27 cellular contexts compared by ENCODE assay signal in the genomic region with DNA sequence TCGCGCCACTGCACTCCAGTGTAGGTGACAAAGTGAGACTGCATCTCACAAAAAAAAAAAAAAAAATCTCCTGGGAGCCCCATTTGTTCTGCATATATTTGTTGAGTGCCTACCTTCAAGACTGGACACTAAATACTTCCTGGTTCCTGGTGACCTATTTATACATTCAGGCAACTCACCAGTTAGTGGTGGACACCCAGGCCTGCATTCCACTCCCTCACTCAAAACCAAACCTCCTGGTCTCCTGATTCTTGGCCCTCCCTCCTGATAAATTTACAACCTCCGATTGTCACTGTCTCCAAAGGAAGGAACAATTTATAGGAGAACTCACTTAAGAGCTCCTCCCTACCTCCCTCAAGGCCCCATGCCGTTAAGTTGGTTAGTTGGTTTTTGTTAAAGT. TPM values are rescaled to one million over a fixed set of nuclear protein-coding genes. Genes with fewer than 3 reads are reported as not detected.
A peak's percentile ranks its signal among the peaks of the same experiment; 100 is the strongest.
DNase-seq lines count a peak whose midpoint lies in the region; ATAC-seq, FAIRE-seq and TF ChIP-seq lines count a peak whose summit lies in the region.
"Had no signal": no experiment of that assay in that cellular context is flagged by ENCODE, and none has a peak within 500 bp of the region (broad histone marks: within the 10 kb centered on the region; RNA-seq: fewer than 3 reads in every experiment).

No MANE protein-coding gene starts in this region.

- H3K4me2 ChIP-seq in K562 (ENCODE audit: insufficient read depth, low read length): no peak overlapping the region; the same call in 1 of the 2 replicates
- H3K4me2 ChIP-seq: A549, BLaER1, GM23338 had no signal

- no peaks in the 10 kb centered on the region for H3K9me1 ChIP-seq in K562 (ENCODE audit: control insufficient read depth, insufficient read depth, low read length)

- peaks cover 7 to 11% of the 10 kb centered on the region in 2 experiments; a peak in 3 of 5 replicates for H3K4me1 ChIP-seq in K562 (replicated peaks in 1 of 2; ENCODE audit: control insufficient read depth in 2 of 2, insufficient read depth in 2 of 2, low read length in 2 of 2)
- H3K4me1 ChIP-seq in naive thymus-derived CD4-positive, alpha-beta T cell (ENCODE audit: control insufficient read depth in 2 of 2, insufficient read depth in 2 of 2, low read length in 2 of 2): peaks cover 0 to 10% of the 10 kb centered on the region in 2 donors

- H3K27ac Mint-ChIP-seq in natural killer cell: peak overlapping the region in 1 of 2 donors; percentile 99
- no peak overlapping the region for H3K27ac Mint-ChIP-seq in natural killer cell treated with Interleukin-12 subunit alpha and Interleukin-12 subunit beta and Interleukin-15 and Interleukin-18, amount 100 ng/mL, for 72 hours
- peak overlapping the region in 5 of 9 donors; percentile 2 to 87 (median 56) for H3K27ac Mint-ChIP-seq in naive thymus-derived CD4-positive, alpha-beta T cell
- H3K27ac Mint-ChIP-seq: GM23338 had no signal

- ATAC-seq in natural killer cell (no peak), K562 (no peak), HG03175 (IDR thresholded peaks at IDR 0.05; ENCODE audit: unreplicated experiment) (no peak)
- ATAC-seq in natural killer cell treated with Interleukin-12 subunit alpha and Interleukin-12 subunit beta and Interleukin-15 and Interleukin-18, amount 100 ng/mL, for 72 hours: no peak
- no peak for ATAC-seq in naive thymus-derived CD4-positive, alpha-beta T cell
- ATAC-seq: A549, GM23338 had no signal

- TF ChIP-seq POLR2A in K562 (conservative IDR thresholded peaks at IDR 0.05): no peak

- no peaks in the 10 kb centered on the region for H3K36me3 Mint-ChIP-seq in natural killer cell
- H3K36me3 Mint-ChIP-seq in natural killer cell treated with Interleukin-12 subunit alpha and Interleukin-12 subunit beta and Interleukin-15 and Interleukin-18, amount 100 ng/mL, for 72 hours: no peaks in the 10 kb centered on the region
- H3K36me3 Mint-ChIP-seq in naive thymus-derived CD4-positive, alpha-beta T cell: peaks cover 8 to 20% (median 10%) of the 10 kb centered on the region in 5 donors

- no peaks in the 10 kb centered on the region; the same call in 1 of the 2 replicates for H4K20me1 ChIP-seq in K562 (replicated peaks; ENCODE audit: control insufficient read depth, insufficient read depth, low read length)

- no peak overlapping the region for H3K9ac ChIP-seq in K562 (ENCODE audit: insufficient read depth in 1 of 2, low read depth in 2 of 2, low read length in 2 of 2)
- H3K9ac ChIP-seq: BLaER1 had no signal

- H3K4me3 Mint-ChIP-seq in natural killer cell: peak overlapping the region; percentile 43
- H3K4me3 Mint-ChIP-seq in natural killer cell treated with Interleukin-12 subunit alpha and Interleukin-12 subunit beta and Interleukin-15 and Interleukin-18, amount 100 ng/mL, for 72 hours: no peak overlapping the region
- peak overlapping the region in 4 of 10 donors; percentile 4 to 56 (median 26) for H3K4me3 Mint-ChIP-seq in naive thymus-derived CD4-positive, alpha-beta T cell
- H3K4me3 Mint-ChIP-seq: GM23338 had no signal

- no peak overlapping the region for H2AFZ ChIP-seq in K562 (ENCODE audit: low read depth, low read length)
- H2AFZ ChIP-seq: GM23338 had no signal

- no peak for FAIRE-seq in K562 (lab: Jason Lieb, UNC)
- FAIRE-seq: A549, GM12891, HTR-8/SVneo had no signal

- H3K9me3 ChIP-seq in K562 (replicated peaks; ENCODE audit: control insufficient read depth, insufficient read depth, low read depth, low read length): no peaks in the 10 kb centered on the region
- no peaks in the 10 kb centered on the region for H3K9me3 ChIP-seq in naive thymus-derived CD4-positive, alpha-beta T cell (ENCODE audit: control insufficient read depth in 2 of 3, low read length in 3 of 3)
- H3K9me3 ChIP-seq: A549, esophagus squamous epithelium, neutrophil had no signal

- peaks cover 40 to 44% of the 10 kb centered on the region in 2 donors for H3K4me1 Mint-ChIP-seq in natural killer cell
- peaks cover 8 to 41% of the 10 kb centered on the region in 2 donors for H3K4me1 Mint-ChIP-seq in natural killer cell treated with Interleukin-12 subunit alpha and Interleukin-12 subunit beta and Interleukin-15 and Interleukin-18, amount 100 ng/mL, for 72 hours (ENCODE audit: low read depth in 2 of 2)
- peaks cover 2 to 77% (median 50%) of the 10 kb centered on the region in 7 donors for H3K4me1 Mint-ChIP-seq in naive thymus-derived CD4-positive, alpha-beta T cell

- H3K36me3 ChIP-seq in K562 (ENCODE audit: control insufficient read depth, insufficient read depth, low read length): peaks cover 14% of the 10 kb centered on the region; the same call in 2 of the 3 replicates
- H3K36me3 ChIP-seq in naive thymus-derived CD4-positive, alpha-beta T cell (ENCODE audit: control insufficient read depth in 2 of 3, insufficient read depth in 3 of 3, low read length in 3 of 3): peaks cover 0 to 9% (median 0%) of the 10 kb centered on the region in 3 experiments
- H3K36me3 ChIP-seq: esophagus squamous epithelium, neutrophil had no signal

- no peak for TF ChIP-seq CTCF in natural killer cell (IDR thresholded peaks at IDR 0.05)
- no peak for TF ChIP-seq CTCF in K562 (IDR thresholded peaks at IDR 0.05 in 2 of 3, conservative IDR thresholded peaks at IDR 0.05 in 1 of 3; ENCODE audit: insufficient read depth in 2 of 3, low read depth in 1 of 3, low read length in 3 of 3)

- CTCF ChIA-PET in K562 (lab: Yijun Ruan, JAX; ENCODE audit: low intra/inter-chr PET ratio): no interaction called here
- CTCF ChIA-PET in naive thymus-derived CD4-positive, alpha-beta T cell (lab: Charles Lee): no interaction called here

- H3K9me3 Mint-ChIP-seq in natural killer cell: no peaks in the 10 kb centered on the region
- no peaks in the 10 kb centered on the region for H3K9me3 Mint-ChIP-seq in natural killer cell treated with Interleukin-12 subunit alpha and Interleukin-12 subunit beta and Interleukin-15 and Interleukin-18, amount 100 ng/mL, for 72 hours
- H3K9me3 Mint-ChIP-seq in naive thymus-derived CD4-positive, alpha-beta T cell: peaks cover 0 to 10% (median 0%) of the 10 kb centered on the region in 11 donors

- in situ Hi-C loops in K562 (cut with MboI): no loop called here

- H3K27ac ChIP-seq in K562 (ENCODE audit: extremely low read depth, low read depth, low read length): peak overlapping the region; percentile 39; the same call in 1 of the 3 replicates
- no peak overlapping the region for H3K27ac ChIP-seq in naive thymus-derived CD4-positive, alpha-beta T cell (ENCODE audit: low read depth, low read length)
- H3K27ac ChIP-seq: A549, BLaER1, esophagus squamous epithelium, neutrophil, SK-N-MC, WERI-Rb-1 had no signal

- no TSS peak for BruUV-seq in K562 (replicated peaks; lab: Mats Ljungman, UMichigan)

- intact Hi-C loops in natural killer cell (cut with micrococcal nuclease): no loop called here
- intact Hi-C loops in K562 (cut with micrococcal nuclease): no loop called here
- intact Hi-C loops in naive thymus-derived CD4-positive, alpha-beta T cell (cut with micrococcal nuclease): no loop called here

- no peak overlapping the region for H3K4me3 ChIP-seq in K562
- no peak overlapping the region for H3K4me3 ChIP-seq in naive thymus-derived CD4-positive, alpha-beta T cell (ENCODE audit: low read length)
- H3K4me3 ChIP-seq: A549, BLaER1, esophagus squamous epithelium, GM23338, SK-N-MC had no signal

- 20% methylated on average over 2 of the region's 4 CpGs for WGBS in K562 (ENCODE audit: insufficient coverage, low coverage, missing lambda C conversion rate)

- peaks cover 76% of the 10 kb centered on the region for H3K79me2 ChIP-seq in K562 (ENCODE audit: control insufficient read depth, insufficient read depth, low read length)

- DNase-seq in natural killer cell (no peak), K562 (ENCODE audit: extremely low read depth in 1 of 4, low spot score in 3 of 4) (peak in 1 of 4 experiments; percentile 26), AG08395 (ENCODE audit: low spot score) (no peak), HK-2 (ENCODE audit: unreplicated experiment) (no peak), NOMO-1 treated with DMSO at 0.1 percent for 48 hours (lab: John Stamatoyannopoulos, UW; ENCODE audit: unreplicated experiment) (no peak)
- no peak for DNase-seq in natural killer cell treated with Interleukin-12 subunit alpha and Interleukin-12 subunit beta and Interleukin-15 and Interleukin-18, amount 100 ng/mL, for 72 hours (ENCODE audit: low spot score)
- DNase-seq in naive thymus-derived CD4-positive, alpha-beta T cell: no peak
- DNase-seq: activated CD8-positive, alpha-beta memory T cell treated with anti-CD3 and anti-CD28 coated beads, Interleukin-2, amount 50 U/mL, for 4 hours; activated gamma-delta T cell treated with Interleukin-2 at 50 U/mL for 16 hours; amygdala; central memory CD4-positive, alpha-beta T cell; DMS 273 treated with DMSO at 0.1 percent for 48 hours; esophagus squamous epithelium; NCI-H1105 treated with DMSO at 0.1 percent for 48 hours; NCI-H524; retina; RPMI8226; stimulated activated CD8-positive, alpha-beta memory T cell treated with anti-CD3 and anti-CD28 coated beads, Interleukin-4, amount 100 ng/mL, for 48 hours; WERI-Rb-1 had no signal

- no peak for TF ChIP-seq RAD21 in K562 (CRISPR knock-in tag; conservative IDR thresholded peaks at IDR 0.05 in 1 of 2, IDR thresholded peaks at IDR 0.05 in 1 of 2)

- no peaks in the 10 kb centered on the region for H3K27me3 ChIP-seq in K562 (ENCODE audit: control insufficient read depth in 2 of 2, insufficient read depth in 2 of 2, low read length in 2 of 2)
- H3K27me3 ChIP-seq in naive thymus-derived CD4-positive, alpha-beta T cell (ENCODE audit: control insufficient read depth in 2 of 2, insufficient read depth in 2 of 2, low read length in 2 of 2): no peaks in the 10 kb centered on the region
- H3K27me3 ChIP-seq: esophagus squamous epithelium, neutrophil had no signal

- H3K27me3 Mint-ChIP-seq in natural killer cell (ENCODE audit: low read depth in 2 of 2): no peaks in the 10 kb centered on the region
- H3K27me3 Mint-ChIP-seq in natural killer cell treated with Interleukin-12 subunit alpha and Interleukin-12 subunit beta and Interleukin-15 and Interleukin-18, amount 100 ng/mL, for 72 hours: no peaks in the 10 kb centered on the region
- no peaks in the 10 kb centered on the region for H3K27me3 Mint-ChIP-seq in naive thymus-derived CD4-positive, alpha-beta T cell

- POLR2A ChIA-PET in K562 (lab: Yijun Ruan, JAX): interaction anchor here (0.6 kb wide), 1 partner anchor 46 kb away, joined by 3 read pairs; no protein-coding TSS in a partner anchor
- POLR2A ChIA-PET in naive thymus-derived CD4-positive, alpha-beta T cell (lab: Charles Lee): no interaction called here

- no peak for TF ChIP-seq EP300 in K562 (IDR thresholded peaks at IDR 0.05; ENCODE audit: low read length)

RNA-seq across cellular contexts. Expression of gene SYAP1, which starts 3.1 kb away (rescaled TPM):
- total RNA-seq in natural killer cell (10 to 100 TPM; 42.9 to 58.4 (median 45.4) TPM), K562 (2014; rRNA removed) (35.3 and 39.9 TPM in 2 replicates), K562 (2014; rRNA removed; fragmentation: Illumina TruSeq; extraction: Trizol) (31.6 and 38.9 TPM in 2 replicates), K562 (2015; rRNA removed; fragmentation: Illumina TruSeq; extraction: Trizol) (32.6 and 34.4 TPM in 2 replicates), K562 (2021) (26.0 and 31.5 TPM in 2 replicates)
- total RNA-seq in natural killer cell treated with Interleukin-12 subunit alpha and Interleukin-12 subunit beta and Interleukin-15 and Interleukin-18, amount 100 ng/mL, for 72 hours: 10 to 100 TPM; 12.7 to 22.8 TPM
- total RNA-seq in K562 (2011; cell fraction: chromatin; rRNA removed; ENCODE audit: low replicate concordance): 13.0 and 16.8 TPM in 2 replicates
- total RNA-seq in K562 (2011; cell fraction: nucleolus; rRNA removed): 6.3 and 7.5 TPM in 2 replicates
- 8.1 and 15.3 TPM in 2 replicates for total RNA-seq in K562 (2011; cell fraction: nucleoplasm; rRNA removed)
- polyA plus RNA-seq in K562 (2011; rRNA removed) (11.8 and 13.7 TPM in 2 replicates), K562 (2014; fragmentation: Illumina TruSeq; extraction: Trizol) (20.3 and 21.3 TPM in 2 replicates), K562 (2014; fragmentation: Nextera tagmentation; extraction: Ambion mirVana) (1 to 10 TPM; 5.7 to 6.8 TPM), K562 (2014; rRNA removed) (27.5 and 27.6 TPM in 2 replicates)
- polyA plus RNA-seq in K562 (2011; cell fraction: cytosol; rRNA removed): 5.8 and 9.3 TPM in 2 replicates
- 3.7 and 3.9 TPM in 2 replicates for polyA plus RNA-seq in K562 (2011; cell fraction: nucleus; rRNA removed)
- 18.5 and 20.3 TPM in 2 replicates for polyA plus RNA-seq in K562 (2012)
- polyA minus RNA-seq in K562 (2011; rRNA and poly(A)+ RNA removed): 20.4 and 23.5 TPM in 2 replicates
- 9.0 and 10.1 TPM in 2 replicates for polyA minus RNA-seq in K562 (2011; cell fraction: cytosol; rRNA and poly(A)+ RNA removed)
- 4.3 and 8.3 TPM in 2 replicates for polyA minus RNA-seq in K562 (2011; cell fraction: nucleus; rRNA and poly(A)+ RNA removed)
- 10 to 100 TPM; 15.4 to 36.9 (median 15.6) TPM for total RNA-seq in naive thymus-derived CD4-positive, alpha-beta T cell
- polyA plus RNA-seq in naive thymus-derived CD4-positive, alpha-beta T cell: 10 to 100 TPM; 13.6 to 13.7 TPM

RNA-seq across cellular contexts. Expression of gene CTPS2, which starts 10.0 kb away (rescaled TPM):
- total RNA-seq in natural killer cell (1 to 10 TPM; 3.6 to 6.0 (median 5.2) TPM), K562 (2014; rRNA removed) (12.7 and 15.8 TPM in 2 replicates), K562 (2014; rRNA removed; fragmentation: Illumina TruSeq; extraction: Trizol) (17.6 and 19.3 TPM in 2 replicates), K562 (2015; rRNA removed; fragmentation: Illumina TruSeq; extraction: Trizol) (18.5 and 19.5 TPM in 2 replicates), K562 (2021) (13.9 and 14.1 TPM in 2 replicates)
- total RNA-seq in natural killer cell treated with Interleukin-12 subunit alpha and Interleukin-12 subunit beta and Interleukin-15 and Interleukin-18, amount 100 ng/mL, for 72 hours: 1 to 10 TPM; 3.8 to 5.8 TPM
- total RNA-seq in K562 (2011; cell fraction: chromatin; rRNA removed; ENCODE audit: low replicate concordance): 23.6 and 36.1 TPM in 2 replicates
- 12.7 and 13.6 TPM in 2 replicates for total RNA-seq in K562 (2011; cell fraction: nucleolus; rRNA removed)
- total RNA-seq in K562 (2011; cell fraction: nucleoplasm; rRNA removed): 23.6 and 24.4 TPM in 2 replicates
- polyA plus RNA-seq in K562 (2011; rRNA removed) (13.4 and 18.2 TPM in 2 replicates), K562 (2014; fragmentation: Illumina TruSeq; extraction: Trizol) (12.6 and 14.8 TPM in 2 replicates), K562 (2014; fragmentation: Nextera tagmentation; extraction: Ambion mirVana) (1 to 10 TPM; 5.4 to 6.6 TPM), K562 (2014; rRNA removed) (9.8 and 12.3 TPM in 2 replicates)
- polyA plus RNA-seq in K562 (2011; cell fraction: cytosol; rRNA removed): 5.6 and 9.3 TPM in 2 replicates
- polyA plus RNA-seq in K562 (2011; cell fraction: nucleus; rRNA removed): 8.3 and 10.2 TPM in 2 replicates
- polyA plus RNA-seq in K562 (2012): 11.8 and 16.0 TPM in 2 replicates
- polyA minus RNA-seq in K562 (2011; rRNA and poly(A)+ RNA removed): 30.5 and 30.7 TPM in 2 replicates
- 9.7 and 13.1 TPM in 2 replicates for polyA minus RNA-seq in K562 (2011; cell fraction: cytosol; rRNA and poly(A)+ RNA removed)
- polyA minus RNA-seq in K562 (2011; cell fraction: nucleus; rRNA and poly(A)+ RNA removed): 7.5 and 14.2 TPM in 2 replicates
- total RNA-seq in naive thymus-derived CD4-positive, alpha-beta T cell: 1 to 10 TPM; 5.2 to 8.9 (median 6.3) TPM
- 1 to 10 TPM; 2.7 to 4.4 TPM for polyA plus RNA-seq in naive thymus-derived CD4-positive, alpha-beta T cell

Comparison
In these comparisons a context has a peak if more than half of its experiments do, and no peak if none do; other contexts are left out.
1. H3K27ac Mint-ChIP-seq: peak in naive thymus-derived CD4-positive, alpha-beta T cell (5 of 9); none in natural killer cell treated with Interleukin-12 subunit alpha and Interleukin-12 subunit beta and Interleukin-15 and Interleukin-18, amount 100 ng/mL, for 72 hours (0 of 2).